8 cellular contexts compared by ENCODE assay signal in the genomic region with DNA sequence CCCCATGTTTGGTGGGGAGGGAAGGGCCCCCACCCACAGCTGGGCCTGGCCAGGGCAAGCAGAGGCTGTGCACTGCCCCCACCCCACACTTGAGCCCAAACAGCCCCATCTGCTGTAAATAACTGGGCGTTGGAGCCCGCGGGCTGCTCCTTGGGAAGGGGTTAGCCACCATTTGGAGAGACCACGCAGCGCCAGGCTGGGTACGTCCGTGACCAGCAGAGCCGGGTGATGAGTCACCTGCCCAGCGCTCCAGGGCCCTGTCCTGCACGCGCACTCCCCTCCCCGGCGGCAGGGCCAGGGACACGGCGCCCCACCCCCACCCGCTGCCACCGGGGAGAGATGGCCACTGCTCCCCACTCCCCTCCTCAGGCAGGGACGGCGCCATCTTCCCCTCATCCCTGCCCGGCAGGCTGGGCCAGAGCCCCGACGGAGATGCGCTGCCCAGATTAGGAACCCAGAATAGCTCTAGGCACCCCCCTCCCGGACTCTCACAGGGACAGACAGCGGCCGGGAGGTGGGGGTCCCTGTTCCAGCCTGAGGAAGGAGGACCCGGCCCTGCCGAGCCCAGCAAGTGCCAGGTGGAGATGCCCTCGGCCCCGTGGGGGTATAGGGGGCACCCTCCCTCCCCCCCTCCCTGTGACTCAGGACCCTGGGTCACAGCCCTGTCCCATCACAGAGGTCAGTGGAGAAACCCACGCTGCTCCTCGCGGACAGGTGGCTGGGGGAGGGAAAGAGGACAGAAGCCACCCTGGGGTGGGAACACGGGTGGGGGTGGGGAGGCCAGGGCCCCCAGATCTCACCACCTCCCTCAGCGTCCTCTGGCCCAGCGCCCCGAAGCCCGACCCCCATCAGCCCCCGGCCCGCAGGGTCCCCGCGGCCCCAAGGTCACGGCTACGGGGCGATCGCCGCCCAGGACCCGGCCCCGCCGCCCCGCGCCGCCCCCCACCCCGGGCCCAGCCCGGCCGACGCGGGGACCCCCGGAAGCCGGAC. TPM values are rescaled to one million over a fixed set of nuclear protein-coding genes. Genes with fewer than 3 reads are reported as not detected.
DNase-seq lines count a peak whose midpoint lies in the region; ATAC-seq and TF ChIP-seq lines count a peak whose summit lies in the region.

No MANE protein-coding gene starts in this region.

- H3K27ac ChIP-seq in ACC112 (ENCODE audit: low read depth, low read length) = no peak overlapping the region

- H3K4me3 Mint-ChIP-seq in MCF 10A (ENCODE audit: unreplicated experiment) = peak overlapping the region; percentile 31
- no peak overlapping the region for H3K4me3 Mint-ChIP-seq in activated CD8-positive, alpha-beta T cell treated with anti-CD3 and anti-CD28 coated beads for 36 hours

- H3K27ac Mint-ChIP-seq in MCF 10A (ENCODE audit: low read depth, unreplicated experiment) = no peak overlapping the region
- H3K27ac Mint-ChIP-seq in activated CD8-positive, alpha-beta T cell treated with anti-CD3 and anti-CD28 coated beads for 36 hours = no peak overlapping the region

- no peak for TF ChIP-seq CTCF in MCF 10A (IDR thresholded peaks at IDR 0.05; ENCODE audit: unreplicated experiment)
- no peak for TF ChIP-seq CTCF in activated CD8-positive, alpha-beta T cell treated with anti-CD3 and anti-CD28 coated beads for 36 hours (IDR thresholded peaks at IDR 0.05)

- H3K36me3 Mint-ChIP-seq in MCF 10A (ENCODE audit: insufficient read depth, unreplicated experiment) = no peaks in the 10 kb centered on the region
- H3K36me3 Mint-ChIP-seq in activated CD8-positive, alpha-beta T cell treated with anti-CD3 and anti-CD28 coated beads for 36 hours (ENCODE audit: low read depth) = no peaks in the 10 kb centered on the region

- ATAC-seq in GM18502 (IDR thresholded peaks at IDR 0.05; ENCODE audit: poor library complexity, unreplicated experiment) = no peak
- no peak for ATAC-seq in HG03520 (IDR thresholded peaks at IDR 0.05; ENCODE audit: unreplicated experiment)
- no peak for ATAC-seq in activated CD8-positive, alpha-beta T cell treated with anti-CD3 and anti-CD28 coated beads for 36 hours

- peak; percentile 71 for DNase-seq in HPDE6-E6E7 (ENCODE audit: extremely low spot score)
- DNase-seq in MCF 10A (ENCODE audit: unreplicated experiment) = peak; percentile 42
- peak; percentile 58 for DNase-seq in kidney tubule cell (ENCODE audit: low spot score)
- DNase-seq in activated naive CD4-positive, alpha-beta T cell treated with anti-CD3 and anti-CD28 coated beads, Interleukin-2, amount 50 U/mL, for 16 hours = no peak
- DNase-seq in activated CD8-positive, alpha-beta T cell treated with anti-CD3 and anti-CD28 coated beads for 36 hours = no peak

- intact Hi-C loops in MCF 10A (cut with micrococcal nuclease) = no loop called here
- intact Hi-C loops in activated CD8-positive, alpha-beta T cell treated with anti-CD3 and anti-CD28 coated beads for 36 hours (cut with micrococcal nuclease) = no loop called here

- peak overlapping the region; percentile 21; the same call in 1 of the 2 replicates for H3K4me3 ChIP-seq in ACC112 (ENCODE audit: low read depth, low read length)

- BruUV-seq in MCF 10A (replicated peaks; lab: Mats Ljungman, UMichigan) = no TSS peak

- H3K36me3 ChIP-seq in ACC112 (ENCODE audit: insufficient read depth, low read length) = no peaks in the 10 kb centered on the region

- no peaks in the 10 kb centered on the region for H3K4me1 Mint-ChIP-seq in MCF 10A (ENCODE audit: insufficient read depth, unreplicated experiment)
- H3K4me1 Mint-ChIP-seq in activated CD8-positive, alpha-beta T cell treated with anti-CD3 and anti-CD28 coated beads for 36 hours (ENCODE audit: low read depth) = no peaks in the 10 kb centered on the region

- no peaks in the 10 kb centered on the region for H3K9me3 Mint-ChIP-seq in MCF 10A (ENCODE audit: unreplicated experiment)
- H3K9me3 Mint-ChIP-seq in activated CD8-positive, alpha-beta T cell treated with anti-CD3 and anti-CD28 coated beads for 36 hours = no peaks in the 10 kb centered on the region

- no peaks in the 10 kb centered on the region for H3K79me2 ChIP-seq in ACC112 (ENCODE audit: control insufficient read depth, insufficient read depth, low read length, unreplicated experiment)

- H2AFZ ChIP-seq in ACC112 (ENCODE audit: low read length, unreplicated experiment) = no peak overlapping the region

- H3K27me3 Mint-ChIP-seq in MCF 10A (ENCODE audit: insufficient read depth, unreplicated experiment) = no peaks in the 10 kb centered on the region
- peaks cover 12% of the 10 kb centered on the region for H3K27me3 Mint-ChIP-seq in activated CD8-positive, alpha-beta T cell treated with anti-CD3 and anti-CD28 coated beads for 36 hours

- POLR2A ChIA-PET in MCF 10A (lab: Yijun Ruan, JAX) = interaction anchor here (2.5 kb wide), 1 partner anchor 22 kb away, joined by 17 read pairs; the partner anchor contains the start of gene PPDPF
- POLR2A ChIA-PET in activated CD8-positive, alpha-beta T cell treated with anti-CD3 and anti-CD28 coated beads for 36 hours (lab: Charles Lee) = interaction anchor here (0.6 to 1.0 kb wide), 2 partner anchors 33 to 39 kb away, joined by 3 read pairs; partner anchors contain the start of gene PTK6

- CTCF ChIA-PET in MCF 10A (lab: Yijun Ruan, JAX) = interaction anchor here (2.3 to 2.6 kb wide), 2 partner anchors 23 to 57 kb away, joined by 7 to 16 read pairs; partner anchors contain the start of gene PPDPF
- CTCF ChIA-PET in activated CD8-positive, alpha-beta T cell treated with anti-CD3 and anti-CD28 coated beads for 36 hours (lab: Charles Lee) = interaction anchor here (1.7 kb wide), 1 partner anchor 56 kb away, joined by 4 read pairs; no protein-coding TSS in a partner anchor

- peaks cover 8% of the 10 kb centered on the region for H3K4me1 ChIP-seq in ACC112 (ENCODE audit: control insufficient read depth, insufficient read depth, low read length, unreplicated experiment)

- peaks cover 17% of the 10 kb centered on the region for H3K27me3 ChIP-seq in ACC112 (ENCODE audit: insufficient read depth, low read length)

RNA-seq across cellular contexts. Expression of gene EEF1A2, which starts 0.6 kb away (rescaled TPM):
- total RNA-seq in MCF 10A (2022) = 3.3 and 9.9 TPM in 2 replicates
- 1 to 10 TPM; 1.4 to 2.2 TPM for total RNA-seq in activated CD8-positive, alpha-beta T cell treated with anti-CD3 and anti-CD28 coated beads for 36 hours

RNA-seq across cellular contexts. Expression of gene PPDPF, which starts 22.3 kb away (rescaled TPM):
- 315 and 355 TPM in 2 replicates for total RNA-seq in MCF 10A (2022)
- 100 to 1,000 TPM; 193 to 226 TPM for total RNA-seq in activated CD8-positive, alpha-beta T cell treated with anti-CD3 and anti-CD28 coated beads for 36 hours

RNA-seq across cellular contexts. Expression of gene KCNQ2, which starts 25.8 kb away (rescaled TPM):
- not detected in 2 replicates for total RNA-seq in MCF 10A (2022)
- total RNA-seq in activated CD8-positive, alpha-beta T cell treated with anti-CD3 and anti-CD28 coated beads for 36 hours = not detected

RNA-seq across cellular contexts. Expression of gene PTK6, which starts 38.9 kb away (rescaled TPM):
- total RNA-seq in MCF 10A (2022) = 3.8 and 4.4 TPM in 2 replicates
- under 1 TPM in 1 of 2 experiments, not detected in 1; 0.18 TPM for total RNA-seq in activated CD8-positive, alpha-beta T cell treated with anti-CD3 and anti-CD28 coated beads for 36 hours

RNA-seq across cellular contexts. Expression of gene SRMS, which starts 49.3 kb away (rescaled TPM):
- 0.81 and 1.4 TPM in 2 replicates for total RNA-seq in MCF 10A (2022)
- total RNA-seq in activated CD8-positive, alpha-beta T cell treated with anti-CD3 and anti-CD28 coated beads for 36 hours = not detected

Comparison
In these comparisons a context has a peak if more than half of its experiments do, and no peak if none do; other contexts are left out.
1. DNase-seq: peak in HPDE6-E6E7 (single experiment), MCF 10A (single experiment) and kidney tubule cell (single experiment); none in activated naive CD4-positive, alpha-beta T cell treated with anti-CD3 and anti-CD28 coated beads, Interleukin-2, amount 50 U/mL, for 16 hours (single experiment) and activated CD8-positive, alpha-beta T cell treated with anti-CD3 and anti-CD28 coated beads for 36 hours (single experiment).